Comparison of ENCODE assay signal across 11 cellular contexts in genomic region chr11:22828373-22828772, GRCh38. TPM values are rescaled to one million over a fixed set of nuclear protein-coding genes. Genes with fewer than 3 reads are reported as not detected.
A peak's percentile ranks its signal among the peaks of the same experiment; 100 is the strongest.
DNase-seq lines count a peak whose midpoint lies in the region; ATAC-seq, FAIRE-seq and TF ChIP-seq lines count a peak whose summit lies in the region.
"Had no signal": no experiment of that assay in that cellular context is flagged by ENCODE, and none has a peak within 500 bp of the region (broad histone marks: within the 10 kb centered on the region; RNA-seq: fewer than 3 reads in every experiment).

No MANE protein-coding gene starts in this region.

- no peak overlapping the region for H3K27ac ChIP-seq in mammary epithelial cell (ENCODE audit: insufficient read depth, low read depth, low read length)
- H3K27ac ChIP-seq in adrenal gland = no peak overlapping the region

- H3K4me3 ChIP-seq in mammary epithelial cell (replicated peaks in 1 of 3; ENCODE audit: insufficient read depth in 1 of 3, low read depth in 2 of 3, low read length in 3 of 3) (peak overlapping the region in 2 of 3 experiments; percentile 92 to 98), adrenal gland (no peak overlapping the region)

- FAIRE-seq in GM12892 (lab: Jason Lieb, UNC) = no peak
- FAIRE-seq: small intestine had no signal

- H3K4me1 ChIP-seq in mammary epithelial cell (ENCODE audit: insufficient read depth, low read length) (no peaks in the 10 kb centered on the region), adrenal gland (replicated peaks in 1 of 2) (peaks cover 0 to 7% of the 10 kb centered on the region in 2 donors)

- no peaks in the 10 kb centered on the region for H4K20me1 ChIP-seq in mammary epithelial cell (ENCODE audit: insufficient read depth, low read length)

- in situ Hi-C loops in mammary epithelial cell (cut with MboI; ENCODE audit: low sequenced_read_pairs in 2 of 2) = no loop called here

- H3K36me3 ChIP-seq in mammary epithelial cell (ENCODE audit: insufficient read depth, low read length) (no peaks in the 10 kb centered on the region), adrenal gland (replicated peaks in 1 of 2) (peaks cover 0 to 12% of the 10 kb centered on the region in 2 donors)

- H3K9me3 ChIP-seq in mammary epithelial cell (replicated peaks; ENCODE audit: insufficient read depth, low read length) (no peaks in the 10 kb centered on the region), adrenal gland (replicated peaks in 1 of 3) (no peaks in the 10 kb centered on the region)

- peaks cover 8% of the 10 kb centered on the region for H3K4me1 Mint-ChIP-seq in osteocyte (ENCODE audit: unreplicated experiment)

- CTCF ChIA-PET in mammary epithelial cell (lab: Charles Lee; ENCODE audit: low non-redundant PET) = no interaction called here

- peak; percentile 51 for DNase-seq in DMS79 treated with DMSO at 0.1 percent for 48 hours (lab: John Stamatoyannopoulos, UW)
- DNase-seq in DMS79 (lab: John Stamatoyannopoulos, UW) = no peak
- DNase-seq in NCI-H748 treated with DMSO at 0.1 percent for 48 hours (lab: John Stamatoyannopoulos, UW) = peak; percentile 2
- no peak for DNase-seq in mammary epithelial cell
- DNase-seq in osteocyte (ENCODE audit: extremely low spot score, unreplicated experiment) = no peak
- DNase-seq in GM12892 (ENCODE audit: insufficient read length) = no peak
- no peak for DNase-seq in adrenal gland
- DNase-seq: GOT3, small intestine had no signal

- H3K27me3 Mint-ChIP-seq in osteocyte (ENCODE audit: unreplicated experiment) = no peaks in the 10 kb centered on the region

- TF ChIP-seq CTCF in mammary epithelial cell (conservative IDR thresholded peaks at IDR 0.05 in 1 of 2, IDR thresholded peaks at IDR 0.05 in 1 of 2; ENCODE audit: extremely low read depth in 1 of 2, insufficient read depth in 1 of 2, low read depth in 1 of 2, low read length in 2 of 2) (no peak), osteocyte (IDR thresholded peaks at IDR 0.05) (no peak), adrenal gland (IDR thresholded peaks at IDR 0.05) (no peak)

- no peak overlapping the region for H3K27ac Mint-ChIP-seq in osteocyte (ENCODE audit: unreplicated experiment)

- intact Hi-C loops in mammary epithelial cell (cut with micrococcal nuclease) (no loop called here), adrenal gland (cut with DNase I) (no loop called here)

- H3K9me3 Mint-ChIP-seq in osteocyte (ENCODE audit: unreplicated experiment) = no peaks in the 10 kb centered on the region
- H3K9me3 Mint-ChIP-seq: dendritic cell treated with granulocyte-macrophage colony-stimulating factor and Interleukin-4, amounts not matched to agents 40 ng/mL and 50 ng/mL, for 4 days had no signal

- dilution Hi-C loops in mammary epithelial cell (cut with HindIII; ENCODE audit: low sequenced_read_pairs) = no loop called here

- TF ChIP-seq POLR2A in GM12892 (IDR thresholded peaks at IDR 0.05; ENCODE audit: low read depth, low read length) (no peak), adrenal gland (IDR thresholded peaks at IDR 0.05) (no peak)

- 63% methylated on average over 6 of the region's 6 CpGs for WGBS in mammary epithelial cell (ENCODE audit: low coverage, missing lambda C conversion rate)
- 71 to 80% (median 73%) methylated on average over 6 of the region's 6 CpGs for WGBS in adrenal gland, 4 donors

- peak overlapping the region; percentile 42 for H2AFZ ChIP-seq in mammary epithelial cell (ENCODE audit: low read depth, low read length)

- H3K27me3 ChIP-seq in mammary epithelial cell (ENCODE audit: insufficient read depth, low read length) (no peaks in the 10 kb centered on the region), adrenal gland (no peaks in the 10 kb centered on the region)

- peak overlapping the region; percentile 87 for H3K4me3 Mint-ChIP-seq in osteocyte (ENCODE audit: unreplicated experiment)

- H3K4me2 ChIP-seq in mammary epithelial cell (ENCODE audit: insufficient read depth, low read depth, low read length) = peak overlapping the region; percentile 89

- ATAC-seq in esophagus mucosa = no peak

- BruUV-seq in mammary epithelial cell (replicated peaks; lab: Mats Ljungman, UMichigan) = no TSS peak

- H3K79me2 ChIP-seq in mammary epithelial cell (ENCODE audit: insufficient read depth, low read length) = peaks cover 5% of the 10 kb centered on the region

- H3K36me3 Mint-ChIP-seq in osteocyte (ENCODE audit: unreplicated experiment) = peaks cover 2% of the 10 kb centered on the region

- no peak overlapping the region for H3K9ac ChIP-seq in mammary epithelial cell (ENCODE audit: insufficient read depth, low read length)

RNA-seq across cellular contexts. Expression of gene SVIP, which starts 1.2 kb away (rescaled TPM):
- 10 to 100 TPM in 1 of 2 donors, 1 to 10 TPM in 1; 4.3 to 17.3 TPM for total RNA-seq in mammary epithelial cell
- polyA plus RNA-seq in mammary epithelial cell = 2.3 TPM
- polyA minus RNA-seq in mammary epithelial cell = not detected
- 8.4 and 12.1 TPM in 2 replicates for total RNA-seq in osteocyte
- polyA plus RNA-seq in GM12892 (2012; ENCODE audit: missing spikeins) = 51.4 TPM
- 10 to 100 TPM in 5 of 8 donors, 1 to 10 TPM in 3; 5.1 to 32.0 (median 14.2) TPM for total RNA-seq in adrenal gland
- 10 to 100 TPM; 15.6 to 31.6 (median 21.0) TPM for polyA plus RNA-seq in adrenal gland
- total RNA-seq in esophagus mucosa = 14.7 TPM

RNA-seq across cellular contexts. Expression of gene CCDC179, which starts 31.9 kb away (rescaled TPM):
- total RNA-seq in mammary epithelial cell (not detected), osteocyte (not detected in 2 replicates), adrenal gland (not detected), esophagus mucosa (not detected)
- polyA plus RNA-seq in mammary epithelial cell (not detected), adrenal gland (not detected)
- not detected for polyA minus RNA-seq in mammary epithelial cell
- polyA plus RNA-seq in GM12892 (2012; ENCODE audit: missing spikeins) = not detected
- polyA plus RNA-seq: small intestine had no signal

Comparison
In these comparisons a context has a peak if more than half of its experiments do, and no peak if none do; other contexts are left out.
1. DNase-seq: peak in DMS79 treated with DMSO at 0.1 percent for 48 hours (single experiment) and NCI-H748 treated with DMSO at 0.1 percent for 48 hours (single experiment); none in DMS79 (single experiment), mammary epithelial cell (single experiment), osteocyte (single experiment), GM12892 (single experiment) and adrenal gland (0 of 7).
2. H3K4me3 ChIP-seq: peak in mammary epithelial cell (2 of 3); none in adrenal gland (0 of 4).